Comparison of ENCODE assay signal across 11 cellular contexts in the genomic region with DNA sequence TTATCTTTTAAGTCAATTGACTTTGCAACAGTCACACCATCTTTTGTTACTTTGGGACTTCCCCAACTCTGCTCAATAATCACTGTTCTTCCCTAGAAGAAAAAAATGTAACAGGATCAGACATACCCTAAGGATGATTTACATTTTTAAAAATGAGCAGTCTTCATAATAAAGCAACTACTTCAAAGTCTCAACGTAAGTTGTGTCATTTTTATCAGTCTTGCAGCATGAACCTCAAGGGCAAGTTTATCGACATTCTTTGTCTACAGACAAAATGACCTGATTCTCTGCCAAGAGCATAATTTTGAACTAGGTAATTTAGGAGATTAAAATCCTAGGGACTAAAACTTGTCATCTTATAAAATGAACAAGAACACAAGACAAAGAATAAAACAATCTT. TPM values are rescaled to one million over a fixed set of nuclear protein-coding genes. Genes with fewer than 3 reads are reported as not detected.
DNase-seq lines count a peak whose midpoint lies in the region; FAIRE-seq and TF ChIP-seq lines count a peak whose summit lies in the region.
"Had no signal": no experiment of that assay in that cellular context is flagged by ENCODE, and none has a peak within 500 bp of the region (broad histone marks: within the 10 kb centered on the region; RNA-seq: fewer than 3 reads in every experiment).

No MANE protein-coding gene starts in this region.

- peaks cover 9% of the 10 kb centered on the region for H4K20me1 ChIP-seq in keratinocyte (ENCODE audit: control insufficient read depth, extremely low read depth, insufficient read depth, low read length)

- H3K9me3 Mint-ChIP-seq in activated naive CD8-positive, alpha-beta T cell (ENCODE audit: low read depth): no peaks in the 10 kb centered on the region

- peaks cover 54% of the 10 kb centered on the region for H3K4me1 Mint-ChIP-seq in activated naive CD8-positive, alpha-beta T cell (ENCODE audit: low read depth)

- peak overlapping the region; percentile 77 for H3K4me2 ChIP-seq in keratinocyte (ENCODE audit: control insufficient read depth, extremely low read depth, insufficient read depth, low read depth, low read length)

- CTCF ChIA-PET in HEK293 (lab: Yijun Ruan, JAX): interaction anchor here (0.6 kb wide), 1 partner anchor 817 kb away, joined by 3 read pairs; no protein-coding TSS in a partner anchor

- H3K4me3 ChIP-seq in ACC112 (ENCODE audit: low read depth, low read length) (peak overlapping the region; percentile 99), HEK293 (ENCODE audit: low read depth, low read length) (peak overlapping the region; percentile 93), keratinocyte (ENCODE audit: control insufficient read depth in 2 of 3, extremely low read depth in 1 of 3, insufficient read depth in 2 of 3, low read depth in 1 of 3, low read length in 3 of 3) (peak overlapping the region; percentile 92 to 96 (median 94))

- dilution Hi-C loops in keratinocyte (cut with MboI; ENCODE audit: extremely low pct_ligation_motif_present, low sequenced_read_pairs): no loop called here

- H3K4me3 Mint-ChIP-seq in activated naive CD8-positive, alpha-beta T cell: peak overlapping the region; percentile 100

- peaks cover 82% of the 10 kb centered on the region for H3K79me2 ChIP-seq in ACC112 (ENCODE audit: control insufficient read depth, insufficient read depth, low read length, unreplicated experiment)
- peaks cover 82% of the 10 kb centered on the region for H3K79me2 ChIP-seq in keratinocyte (ENCODE audit: control insufficient read depth, insufficient read depth, low read length)

- FAIRE-seq in keratinocyte (lab: Jason Lieb, UNC): no peak
- FAIRE-seq: endometrium had no signal

- H3K36me3 ChIP-seq in ACC112 (ENCODE audit: insufficient read depth, low read length): peaks cover 58% of the 10 kb centered on the region
- H3K36me3 ChIP-seq in HEK293 (ENCODE audit: control insufficient read depth in 2 of 2, insufficient read depth in 1 of 2, low read length in 2 of 2): peaks cover 55 to 78% of the 10 kb centered on the region in 2 experiments
- H3K36me3 ChIP-seq in keratinocyte (ENCODE audit: control insufficient read depth in 2 of 2, extremely low read depth in 1 of 2, insufficient read depth in 2 of 2, low read length in 2 of 2): peaks cover 25 to 30% of the 10 kb centered on the region in 2 experiments

- H3K27me3 Mint-ChIP-seq in activated naive CD8-positive, alpha-beta T cell: no peaks in the 10 kb centered on the region

- POLR2A ChIA-PET in HEK293 (lab: Yijun Ruan, JAX): interaction anchor here (0.6 to 5.4 kb wide), 3 partner anchors 17 to 1196 kb away, joined by 5 to 85 read pairs (median 7); partner anchors contain the start of gene MOB4

- H3K9me1 ChIP-seq in keratinocyte (ENCODE audit: control insufficient read depth, extremely low read depth, insufficient read depth, low read length): no peaks in the 10 kb centered on the region

- in situ Hi-C loops in GM13977 (cut with MboI; ENCODE audit: low pct_unique_long_range_greater_than_20kb, low sequenced_read_pairs, unreplicated experiment): no loop called here

- no peak overlapping the region for H3K27ac ChIP-seq in ACC112 (ENCODE audit: low read depth, low read length)
- H3K27ac ChIP-seq in HEK293 (ENCODE audit: extremely low read depth, low read depth, low read length): no peak overlapping the region
- H3K27ac ChIP-seq in keratinocyte (ENCODE audit: control insufficient read depth, insufficient read depth, low read length): peak overlapping the region; percentile 80
- H3K27ac ChIP-seq: RWPE1 had no signal

- peaks cover 37% of the 10 kb centered on the region for H3K4me1 ChIP-seq in ACC112 (ENCODE audit: control insufficient read depth, insufficient read depth, low read length, unreplicated experiment)
- peaks cover 10% of the 10 kb centered on the region; the same call in 1 of the 2 replicates for H3K4me1 ChIP-seq in HEK293 (ENCODE audit: control insufficient read depth, insufficient read depth, low read length)
- H3K4me1 ChIP-seq in keratinocyte (ENCODE audit: control insufficient read depth, extremely low read depth, insufficient read depth, low read length): peaks cover 32% of the 10 kb centered on the region

- H2AFZ ChIP-seq in ACC112 (ENCODE audit: low read length, unreplicated experiment) (no peak overlapping the region), keratinocyte (ENCODE audit: control insufficient read depth, low read length) (no peak overlapping the region)

- TF ChIP-seq CTCF in HEK293 (tag by site-specific recombination; IDR thresholded peaks at IDR 0.05): no peak
- TF ChIP-seq CTCF in keratinocyte (optimal IDR thresholded peaks at IDR 0.05 in 1 of 3, IDR thresholded peaks at IDR 0.05 in 1 of 3, conservative IDR thresholded peaks at IDR 0.05 in 1 of 3; ENCODE audit: extremely low read depth in 1 of 3, insufficient read depth in 2 of 3, low read length in 3 of 3): no peak
- no peak for TF ChIP-seq CTCF in GM13977 (IDR thresholded peaks at IDR 0.05; ENCODE audit: extremely low read depth, insufficient read depth, missing control alignments)

- H3K36me3 Mint-ChIP-seq in activated naive CD8-positive, alpha-beta T cell: peaks cover 48% of the 10 kb centered on the region

- DNase-seq in keratinocyte (ENCODE audit: low read depth, low spot score) (no peak), medulla oblongata (ENCODE audit: extremely low spot score) (no peak), NCI-H2227 (lab: John Stamatoyannopoulos, UW; ENCODE audit: unreplicated experiment) (no peak), iPS-NIHi7 (ENCODE audit: extremely low spot score) (no peak), GM13977 (ENCODE audit: low spot score) (no peak)
- DNase-seq: midbrain had no signal

- peak overlapping the region; percentile 89 for H3K9ac ChIP-seq in keratinocyte (ENCODE audit: control insufficient read depth, extremely low read depth, insufficient read depth, low read length)

- H3K9me3 ChIP-seq in HEK293 (ENCODE audit: control insufficient read depth, insufficient read depth, low read depth, low read length): no peaks in the 10 kb centered on the region
- H3K9me3 ChIP-seq in keratinocyte (ENCODE audit: control insufficient read depth, low read depth, low read length): no peaks in the 10 kb centered on the region

- H3K27ac Mint-ChIP-seq in activated naive CD8-positive, alpha-beta T cell: peak overlapping the region; percentile 97

- no peaks in the 10 kb centered on the region for H3K27me3 ChIP-seq in ACC112 (ENCODE audit: insufficient read depth, low read length)
- no peaks in the 10 kb centered on the region for H3K27me3 ChIP-seq in keratinocyte (ENCODE audit: control insufficient read depth, extremely low read depth, insufficient read depth, low read length)

TF ChIP-seq in HEK293, 187 proteins besides CTCF, POLR2A, EP300 and RAD21:
- TF ChIP-seq ZNF394 (tag by site-specific recombination; IDR thresholded peaks at IDR 0.05; ENCODE audit: borderline replicate concordance) (0 out of 2 replicates have a peak, but pooled peaks have one; percentile 3), FEZF1 (tag by site-specific recombination; IDR thresholded peaks at IDR 0.05) (peak; percentile 71), MEIS1 (CRISPR knock-in tag; IDR thresholded peaks at IDR 0.05; ENCODE audit: borderline replicate concordance) (no peak)

RNA-seq across cellular contexts. Expression of gene HSPD1, which starts 2.3 kb away (rescaled TPM):
- 176 to 405 TPM (median 245 TPM) in 3 replicates for polyA plus RNA-seq in keratinocyte
- 626 TPM for polyA plus RNA-seq in keratinocyte (2011; ENCODE audit: low read depth)
- 166 and 305 TPM in 2 replicates for polyA plus RNA-seq in keratinocyte (2011; cell fraction: cytosol; rRNA removed)
- 205 and 263 TPM in 2 replicates for polyA plus RNA-seq in keratinocyte (2011; cell fraction: nucleus; rRNA removed)
- 223 and 301 TPM in 2 replicates for polyA plus RNA-seq in keratinocyte (2012; ENCODE audit: low replicate concordance)
- polyA minus RNA-seq in keratinocyte: 109 to 351 TPM (median 167 TPM) in 3 replicates
- polyA minus RNA-seq in keratinocyte (2011; cell fraction: cytosol; rRNA and poly(A)+ RNA removed): 164 TPM
- 96.3 and 152 TPM in 2 replicates for polyA minus RNA-seq in keratinocyte (2011; cell fraction: nucleus; rRNA and poly(A)+ RNA removed)

RNA-seq across cellular contexts. Expression of gene HSPE1, which starts 2.9 kb away (rescaled TPM):
- 105 to 277 TPM (median 209 TPM) in 3 replicates for polyA plus RNA-seq in keratinocyte
- polyA plus RNA-seq in keratinocyte (2011; ENCODE audit: low read depth): 68.0 TPM
- polyA plus RNA-seq in keratinocyte (2011; cell fraction: cytosol; rRNA removed): 105 and 135 TPM in 2 replicates
- 32.2 and 103 TPM in 2 replicates for polyA plus RNA-seq in keratinocyte (2011; cell fraction: nucleus; rRNA removed)
- polyA plus RNA-seq in keratinocyte (2012; ENCODE audit: low replicate concordance): 185 and 287 TPM in 2 replicates
- 0.66 to 60.1 TPM (median 11.7 TPM) in 3 replicates for polyA minus RNA-seq in keratinocyte
- polyA minus RNA-seq in keratinocyte (2011; cell fraction: cytosol; rRNA and poly(A)+ RNA removed): 28.0 TPM
- 10.1 and 15.7 TPM in 2 replicates for polyA minus RNA-seq in keratinocyte (2011; cell fraction: nucleus; rRNA and poly(A)+ RNA removed)

RNA-seq across cellular contexts. Expression of gene MOB4, which starts 18.6 kb away (rescaled TPM):
- 25.9 to 53.6 TPM (median 37.6 TPM) in 3 replicates for polyA plus RNA-seq in keratinocyte
- polyA plus RNA-seq in keratinocyte (2011; ENCODE audit: low read depth): 15.7 TPM
- 29.8 and 58.2 TPM in 2 replicates for polyA plus RNA-seq in keratinocyte (2011; cell fraction: cytosol; rRNA removed)
- 20.3 and 39.2 TPM in 2 replicates for polyA plus RNA-seq in keratinocyte (2011; cell fraction: nucleus; rRNA removed)
- 33.7 and 34.7 TPM in 2 replicates for polyA plus RNA-seq in keratinocyte (2012; ENCODE audit: low replicate concordance)
- polyA minus RNA-seq in keratinocyte: 7.6 to 36.5 TPM (median 11.0 TPM) in 3 replicates
- 16.9 TPM for polyA minus RNA-seq in keratinocyte (2011; cell fraction: cytosol; rRNA and poly(A)+ RNA removed)
- polyA minus RNA-seq in keratinocyte (2011; cell fraction: nucleus; rRNA and poly(A)+ RNA removed): 7.9 and 18.5 TPM in 2 replicates

RNA-seq across cellular contexts. Expression of gene COQ10B, which starts 43.9 kb away (rescaled TPM):
- polyA plus RNA-seq in keratinocyte: 5.2 to 8.8 TPM (median 5.8 TPM) in 3 replicates
- polyA plus RNA-seq in keratinocyte (2011; ENCODE audit: low read depth): 15.3 TPM
- polyA plus RNA-seq in keratinocyte (2011; cell fraction: cytosol; rRNA removed): 6.2 and 8.3 TPM in 2 replicates
- 7.0 and 8.3 TPM in 2 replicates for polyA plus RNA-seq in keratinocyte (2011; cell fraction: nucleus; rRNA removed)
- 18.5 and 31.2 TPM in 2 replicates for polyA plus RNA-seq in keratinocyte (2012; ENCODE audit: low replicate concordance)
- polyA minus RNA-seq in keratinocyte: 1.5 to 6.3 TPM (median 3.3 TPM) in 3 replicates
- polyA minus RNA-seq in keratinocyte (2011; cell fraction: cytosol; rRNA and poly(A)+ RNA removed): 4.8 TPM
- polyA minus RNA-seq in keratinocyte (2011; cell fraction: nucleus; rRNA and poly(A)+ RNA removed): 5.9 and 6.3 TPM in 2 replicates
